Comparison of ENCODE assay signal across 8 cellular contexts in the genomic region with DNA sequence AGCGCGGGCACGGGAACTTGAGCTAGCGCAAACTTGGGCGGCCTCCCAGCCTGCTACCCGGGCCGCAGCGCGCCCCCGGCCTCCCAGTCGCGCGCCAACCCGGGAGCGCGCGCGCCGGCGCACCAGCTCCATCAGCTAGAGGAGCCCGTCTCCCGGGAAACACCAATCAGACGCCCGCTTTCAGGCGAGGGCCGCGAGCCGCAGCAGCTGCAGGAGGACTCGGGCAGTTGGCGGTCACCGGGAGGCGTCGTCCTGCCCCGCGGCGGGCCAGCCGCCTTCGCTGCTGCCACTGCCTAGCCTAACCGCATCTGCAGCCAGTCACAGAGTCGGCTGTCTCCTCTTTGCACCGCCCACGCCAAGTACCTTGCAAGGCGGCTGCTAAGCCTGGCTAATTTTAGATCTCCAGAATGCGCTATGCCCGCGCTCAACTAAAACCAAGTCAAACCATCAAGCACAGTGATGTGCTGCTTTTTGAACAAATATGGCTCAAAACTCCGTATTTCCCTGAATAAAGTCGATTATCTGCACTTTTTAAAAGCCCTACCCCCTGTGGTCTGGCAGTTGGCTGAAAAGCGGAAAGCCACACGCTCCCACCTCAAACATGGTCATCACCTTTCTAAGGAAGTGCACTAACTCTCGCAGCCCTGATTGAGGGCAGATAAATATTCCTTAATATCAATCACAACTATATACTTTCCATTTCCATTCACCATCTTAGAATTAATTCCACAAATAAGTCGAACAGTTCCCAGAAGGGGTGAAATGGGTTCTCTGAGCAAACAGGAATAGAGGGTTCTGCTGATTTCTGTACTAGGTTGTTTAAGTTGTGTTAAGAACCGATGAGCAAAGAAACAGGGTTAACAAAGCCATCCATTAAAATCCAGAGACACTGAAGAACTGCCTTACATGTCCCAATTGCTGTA.
DNase-seq lines count a peak whose midpoint lies in the region; TF ChIP-seq lines count a peak whose summit lies in the region.

No MANE protein-coding gene starts in this region.

- peak overlapping the region; percentile 70 for H3K4me3 ChIP-seq in GM23248

- 2 to 3% methylated on average over 36 to 53 of the region's 53 CpGs for WGBS in GM23248 (ENCODE audit: low coverage in 1 of 2, low lambda C conversion rate in 2 of 2, missing lambda C conversion rate in 2 of 2), 2 experiments

- no peaks in the 10 kb centered on the region for H3K36me3 ChIP-seq in GM23248 (ENCODE audit: low read depth)

- peaks cover 67% of the 10 kb centered on the region for H3K27me3 ChIP-seq in GM23248 (replicated peaks; ENCODE audit: insufficient read depth)

- peak overlapping the region; percentile 68 for H3K4me2 ChIP-seq in GM23248 (ENCODE audit: unreplicated experiment)

- peaks cover 17% of the 10 kb centered on the region for H3K4me1 Mint-ChIP-seq in activated naive CD4-positive, alpha-beta T cell treated with anti-CD3 and anti-CD28 coated beads, Interleukin-2, amount 50 U/mL, for 24 hours

- no peaks in the 10 kb centered on the region for H3K9me2 ChIP-seq in GM23248 (ENCODE audit: insufficient read depth)

- in situ Hi-C loops in GM23248 (cut with MboI): no loop called here

- no peaks in the 10 kb centered on the region for H3K9me3 ChIP-seq in GM23248 (ENCODE audit: low read depth)

- H3K4me3 Mint-ChIP-seq in activated naive CD4-positive, alpha-beta T cell treated with anti-CD3 and anti-CD28 coated beads, Interleukin-2, amount 50 U/mL, for 24 hours: peak overlapping the region; percentile 77

- H3K79me2 ChIP-seq in GM23248 (ENCODE audit: insufficient read depth): no peaks in the 10 kb centered on the region

- no peak overlapping the region for H3K27ac ChIP-seq in GM23248
- H3K27ac ChIP-seq in substantia nigra (ENCODE audit: low read depth, low read length, poor library complexity, severe bottlenecking): peak overlapping the region; percentile 96

- DNase-seq in activated naive CD4-positive, alpha-beta T cell (lab: John Stamatoyannopoulos, UW): no peak
- DNase-seq in GM23248 (peak; percentile 83), HuH-7.5 (ENCODE audit: low spot score) (peak; percentile 61), cerebellar nuclear complex (lab: John Stamatoyannopoulos, UW) (peak; percentile 65 to 76), kidney glomerular epithelial cell (lab: John Stamatoyannopoulos, UW) (peak; percentile 47), substantia nigra (lab: John Stamatoyannopoulos, UW) (peak in 44 of 49 donors; percentile 87 to 99 (median 96))

- peaks cover 9% of the 10 kb centered on the region for H3K36me3 Mint-ChIP-seq in activated naive CD4-positive, alpha-beta T cell treated with anti-CD3 and anti-CD28 coated beads, Interleukin-2, amount 50 U/mL, for 24 hours

- H4K20me1 ChIP-seq in GM23248 (ENCODE audit: insufficient read depth): no peaks in the 10 kb centered on the region

- H3F3A ChIP-seq in GM23248 (ENCODE audit: insufficient read depth): no peaks in the 10 kb centered on the region

- H3K4me1 ChIP-seq in GM23248 (ENCODE audit: insufficient read depth): no peaks in the 10 kb centered on the region

- peaks cover 60% of the 10 kb centered on the region for H3K27me3 Mint-ChIP-seq in activated naive CD4-positive, alpha-beta T cell treated with anti-CD3 and anti-CD28 coated beads, Interleukin-2, amount 50 U/mL, for 24 hours

- H3K9me3 Mint-ChIP-seq in activated naive CD4-positive, alpha-beta T cell treated with anti-CD3 and anti-CD28 coated beads, Interleukin-2, amount 50 U/mL, for 24 hours: peaks cover 14% of the 10 kb centered on the region

- peak overlapping the region; percentile 62 for H2AFZ ChIP-seq in GM23248

- peak overlapping the region; percentile 38 for H3K9ac ChIP-seq in GM23248

- H3K27ac Mint-ChIP-seq in activated naive CD4-positive, alpha-beta T cell treated with anti-CD3 and anti-CD28 coated beads, Interleukin-2, amount 50 U/mL, for 24 hours: no peak overlapping the region

TF ChIP-seq in PFSK-1, 5 proteins besides CTCF, POLR2A, EP300 and RAD21:
- peak; percentile 73 for TF ChIP-seq FOXP2 (optimal IDR thresholded peaks at IDR 0.05; ENCODE audit: borderline replicate concordance, extremely low read depth, extremely low read length, insufficient read depth)
- TF ChIP-seq, protein P1, sequence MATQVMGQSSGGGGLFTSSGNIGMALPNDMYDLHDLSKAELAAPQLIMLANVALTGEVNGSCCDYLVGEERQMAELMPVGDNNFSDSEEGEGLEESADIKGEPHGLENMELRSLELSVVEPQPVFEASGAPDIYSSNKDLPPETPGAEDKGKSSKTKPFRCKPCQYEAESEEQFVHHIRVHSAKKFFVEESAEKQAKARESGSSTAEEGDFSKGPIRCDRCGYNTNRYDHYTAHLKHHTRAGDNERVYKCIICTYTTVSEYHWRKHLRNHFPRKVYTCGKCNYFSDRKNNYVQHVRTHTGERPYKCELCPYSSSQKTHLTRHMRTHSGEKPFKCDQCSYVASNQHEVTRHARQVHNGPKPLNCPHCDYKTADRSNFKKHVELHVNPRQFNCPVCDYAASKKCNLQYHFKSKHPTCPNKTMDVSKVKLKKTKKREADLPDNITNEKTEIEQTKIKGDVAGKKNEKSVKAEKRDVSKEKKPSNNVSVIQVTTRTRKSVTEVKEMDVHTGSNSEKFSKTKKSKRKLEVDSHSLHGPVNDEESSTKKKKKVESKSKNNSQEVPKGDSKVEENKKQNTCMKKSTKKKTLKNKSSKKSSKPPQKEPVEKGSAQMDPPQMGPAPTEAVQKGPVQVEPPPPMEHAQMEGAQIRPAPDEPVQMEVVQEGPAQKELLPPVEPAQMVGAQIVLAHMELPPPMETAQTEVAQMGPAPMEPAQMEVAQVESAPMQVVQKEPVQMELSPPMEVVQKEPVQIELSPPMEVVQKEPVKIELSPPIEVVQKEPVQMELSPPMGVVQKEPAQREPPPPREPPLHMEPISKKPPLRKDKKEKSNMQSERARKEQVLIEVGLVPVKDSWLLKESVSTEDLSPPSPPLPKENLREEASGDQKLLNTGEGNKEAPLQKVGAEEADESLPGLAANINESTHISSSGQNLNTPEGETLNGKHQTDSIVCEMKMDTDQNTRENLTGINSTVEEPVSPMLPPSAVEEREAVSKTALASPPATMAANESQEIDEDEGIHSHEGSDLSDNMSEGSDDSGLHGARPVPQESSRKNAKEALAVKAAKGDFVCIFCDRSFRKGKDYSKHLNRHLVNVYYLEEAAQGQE (IDR thresholded peaks at IDR 0.05; ENCODE audit: insufficient read depth in 1 of 2, low read depth in 2 of 2, low read length in 2 of 2): no peak
- no peak for TF ChIP-seq POLR2AphosphoS5 (IDR thresholded peaks at IDR 0.05; ENCODE audit: low read depth, low read length)
- TF ChIP-seq TAF1 (IDR thresholded peaks at IDR 0.05; ENCODE audit: borderline replicate concordance, insufficient read depth, low read length): no peak

Comparison
In these comparisons a context has a peak if more than half of its experiments do, and no peak if none do; other contexts are left out.
1. DNase-seq: peak in GM23248 (single experiment), HuH-7.5 (single experiment), cerebellar nuclear complex (2 of 2), kidney glomerular epithelial cell (single experiment) and substantia nigra (44 of 49); none in activated naive CD4-positive, alpha-beta T cell (0 of 4).